In genomic region chr6:2632368-2632767, GRCh38 we compare ENCODE assay signal across 16 cellular contexts.
DNase-seq lines count a peak whose midpoint lies in the region; ATAC-seq and TF ChIP-seq lines count a peak whose summit lies in the region.
"Had no signal": no experiment of that assay in that cellular context is flagged by ENCODE, and none has a peak within 500 bp of the region (broad histone marks: within the 10 kb centered on the region; RNA-seq: fewer than 3 reads in every experiment).

No MANE protein-coding gene starts in this region.

- DNase-seq in A172 (ENCODE audit: low spot score) (peak; percentile 64), RWPE1 (ENCODE audit: low spot score) (no peak), fibroblast of gingiva (ENCODE audit: low read depth) (peak; percentile 10), myocyte (ENCODE audit: low read depth) (peak; percentile 94), GM23338 (ENCODE audit: low spot score) (no peak)
- no peak for DNase-seq in stimulated activated CD4-positive, alpha-beta T cell treated with anti-CD3 and anti-CD28 coated beads, Interleukin-12 subunit alpha, Interleukin-12 subunit beta, amount 100 ng/mL, for 4 hours
- DNase-seq: activated CD8-positive, alpha-beta T cell treated with anti-CD3 and anti-CD28 coated beads for 36 hours; NCI-H2081 treated with DMSO at 0.1 percent for 48 hours; NCI-H82; WERI-Rb-1 had no signal

- no peak overlapping the region for H2AFZ ChIP-seq in GM23338

- peaks cover 20% of the 10 kb centered on the region for H3K4me1 Mint-ChIP-seq in GM23338

- 0 out of 2 replicates have a peak, but pooled peaks cover 6% of the 10 kb centered on the region for H3F3A ChIP-seq in GM23338 (replicated peaks; ENCODE audit: low read depth)

- no peaks in the 10 kb centered on the region for H4K20me1 ChIP-seq in GM23338 (replicated peaks; ENCODE audit: insufficient read depth)

- CTCF ChIA-PET in RWPE1 (lab: Yijun Ruan, JAX), result interaction anchor here (0.8 to 3.2 kb wide), 2 partner anchors 224 to 1036 kb away, joined by 3 to 14 read pairs; no protein-coding TSS in a partner anchor

- H3K4me3 ChIP-seq in GM23338, result no peak overlapping the region
- H3K4me3 ChIP-seq: skin epidermis had no signal

- H3K27me3 Mint-ChIP-seq in GM23338 (ENCODE audit: insufficient read depth, low read depth, poor library complexity), result peaks cover 16% of the 10 kb centered on the region
- H3K27me3 Mint-ChIP-seq: type B pancreatic cell had no signal

- no peaks in the 10 kb centered on the region for H3K79me2 ChIP-seq in GM23338 (replicated peaks; ENCODE audit: insufficient read depth)

- ATAC-seq in GM18505 (IDR thresholded peaks at IDR 0.05; ENCODE audit: unreplicated experiment) (no peak), HG02588 (IDR thresholded peaks at IDR 0.05; ENCODE audit: unreplicated experiment) (no peak), GM23338 (no peak)
- ATAC-seq: activated CD8-positive, alpha-beta T cell treated with anti-CD3 and anti-CD28 coated beads for 36 hours; HepG2 had no signal

- TF ChIP-seq CTCF in RWPE1 (conservative IDR thresholded peaks at IDR 0.05; ENCODE audit: low read depth) (no peak), GM23338 (conservative IDR thresholded peaks at IDR 0.05; ENCODE audit: low read depth in 2 of 2) (no peak)

- H3K9me2 ChIP-seq in GM23338 (ENCODE audit: insufficient read depth), result peaks cover 10% of the 10 kb centered on the region

- no peaks in the 10 kb centered on the region for H3K36me3 ChIP-seq in GM23338 (ENCODE audit: insufficient read depth)
- H3K36me3 ChIP-seq: WERI-Rb-1 had no signal

- peaks cover 11% of the 10 kb centered on the region for H3K4me1 ChIP-seq in GM23338 (ENCODE audit: insufficient read depth)

- H3K9me3 Mint-ChIP-seq in GM23338, result no peaks in the 10 kb centered on the region
- H3K9me3 Mint-ChIP-seq: activated CD8-positive, alpha-beta T cell treated with anti-CD3 and anti-CD28 coated beads for 36 hours; activated T-helper 1 cell treated with anti-CD3 and anti-CD28 coated beads, Interleukin-12 subunit alpha, Interleukin-12 subunit beta, Interleukin-2, Interleukin-4 antibody, amounts not matched to agents 30 ng/mL and 10 ng/mL and 1 ng/mL, durations not matched to agents 14 hours and 24 hours and 36 hours had no signal

- TF ChIP-seq POLR2A in GM18505 (IDR thresholded peaks at IDR 0.05; ENCODE audit: borderline replicate concordance, extremely low read depth, insufficient read depth, insufficient read length), result no peak

- peaks cover 15% of the 10 kb centered on the region for H3K27me3 ChIP-seq in GM23338 (ENCODE audit: insufficient read depth)

- POLR2A ChIA-PET in RWPE1 (lab: Yijun Ruan, JAX; ENCODE audit: low non-redundant PET), result no interaction called here

- H3K4me2 ChIP-seq in GM23338, result no peak overlapping the region

- H3K4me3 Mint-ChIP-seq in GM23338, result no peak overlapping the region
- H3K4me3 Mint-ChIP-seq: activated CD8-positive, alpha-beta T cell treated with anti-CD3 and anti-CD28 coated beads for 36 hours; activated T-helper 1 cell treated with anti-CD3 and anti-CD28 coated beads, Interleukin-12 subunit alpha, Interleukin-12 subunit beta, Interleukin-2, Interleukin-4 antibody, amounts not matched to agents 30 ng/mL and 10 ng/mL and 1 ng/mL, durations not matched to agents 14 hours and 24 hours and 36 hours; type B pancreatic cell had no signal

- H3K27ac ChIP-seq in RWPE1, result peak overlapping the region; percentile 29
- H3K27ac ChIP-seq in GM23338 (ENCODE audit: low read depth), result no peak overlapping the region
- H3K27ac ChIP-seq: WERI-Rb-1 had no signal

- no peak overlapping the region for H3K27ac Mint-ChIP-seq in GM23338
- H3K27ac Mint-ChIP-seq: activated CD8-positive, alpha-beta T cell treated with anti-CD3 and anti-CD28 coated beads for 36 hours; activated T-helper 1 cell treated with anti-CD3 and anti-CD28 coated beads, Interleukin-12 subunit alpha, Interleukin-12 subunit beta, Interleukin-2, Interleukin-4 antibody, amounts not matched to agents 30 ng/mL and 10 ng/mL and 1 ng/mL, durations not matched to agents 14 hours and 24 hours and 36 hours; type B pancreatic cell had no signal

- peaks cover 3% of the 10 kb centered on the region; the same call in 1 of the 3 replicates for H3K36me3 Mint-ChIP-seq in GM23338 (ENCODE audit: low read depth)

TF ChIP-seq in GM23338, 12 proteins besides CTCF, POLR2A, EP300 and RAD21:
- TF ChIP-seq EZH2phosphoT487 (IDR thresholded peaks at IDR 0.05; ENCODE audit: unreplicated experiment), result no peak
- no peak for TF ChIP-seq ETS1 (IDR thresholded peaks at IDR 0.05)
- TF ChIP-seq ZNF114 (CRISPR knock-in tag; IDR thresholded peaks at IDR 0.05), result no peak
- no peak for TF ChIP-seq POLR2AphosphoS5 (IDR thresholded peaks at IDR 0.05; ENCODE audit: low read depth)
- no peak for TF ChIP-seq ZNF462 (CRISPR knock-in tag; IDR thresholded peaks at IDR 0.05)
- no peak for TF ChIP-seq JUNB (IDR thresholded peaks at IDR 0.05; ENCODE audit: unreplicated experiment)
- no peak for TF ChIP-seq EZH2 (IDR thresholded peaks at IDR 0.05; ENCODE audit: low read depth, unreplicated experiment)

Comparison
In these comparisons a context has a peak if more than half of its experiments do, and no peak if none do; other contexts are left out.
1. DNase-seq: peak in A172 (single experiment), fibroblast of gingiva (single experiment) and myocyte (single experiment); none in RWPE1 (single experiment), stimulated activated CD4-positive, alpha-beta T cell treated with anti-CD3 and anti-CD28 coated beads, Interleukin-12 subunit alpha, Interleukin-12 subunit beta, amount 100 ng/mL, for 4 hours (single experiment) and GM23338 (single experiment).